Comparison of ENCODE assay signal across 1 cellular context in the genomic region with DNA sequence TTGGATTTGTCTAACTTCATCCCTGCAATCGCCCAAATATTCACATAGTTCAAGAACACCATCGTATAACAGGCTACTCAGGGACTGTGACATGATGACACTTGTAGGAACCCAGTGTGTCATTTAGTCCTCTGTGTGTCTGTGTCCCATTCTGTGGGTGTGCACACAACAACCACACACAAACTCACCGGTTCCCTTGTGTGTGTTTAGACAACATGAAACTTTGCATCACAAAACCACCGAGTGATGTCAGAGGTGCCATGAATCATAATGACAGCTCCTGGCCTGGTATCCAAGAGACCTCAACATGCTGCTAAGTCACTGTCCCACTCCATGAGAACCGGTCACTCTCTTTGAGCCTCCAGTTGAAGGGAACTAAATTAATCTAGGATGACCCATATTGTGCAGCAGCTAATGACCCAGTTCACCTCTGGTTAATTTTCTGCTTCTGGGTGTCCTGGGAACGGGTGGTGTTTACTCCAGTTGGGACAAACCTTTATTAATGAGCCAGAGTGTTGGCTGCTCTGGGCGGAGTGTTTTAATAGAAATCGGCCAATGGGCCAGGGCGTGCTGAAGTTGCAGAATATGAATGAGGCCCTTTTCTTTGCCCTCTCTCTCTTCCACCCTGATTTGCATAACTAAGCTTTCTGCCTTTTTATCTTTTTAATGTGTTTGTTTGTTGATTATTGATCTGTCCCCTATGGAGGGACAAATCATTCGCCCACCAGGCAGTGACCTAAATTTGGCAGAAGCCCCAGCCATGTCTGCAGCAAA.
TF ChIP-seq lines count a peak whose summit lies in the region.

No MANE protein-coding gene starts in this region.

TF ChIP-seq in H1, 55 proteins besides CTCF, POLR2A, EP300 and RAD21:
- no peak for TF ChIP-seq KDM5A (IDR thresholded peaks at IDR 0.05; ENCODE audit: low read length)
- TF ChIP-seq TCF12 (IDR thresholded peaks at IDR 0.05; ENCODE audit: low read depth, low read length): no peak
- no peak for TF ChIP-seq KDM1A (IDR thresholded peaks at IDR 0.05; ENCODE audit: borderline replicate concordance, low read length)
- no peak for TF ChIP-seq RBBP5 (IDR thresholded peaks at IDR 0.05; ENCODE audit: borderline replicate concordance, low read depth, low read length)
- no peak for TF ChIP-seq YY1 (IDR thresholded peaks at IDR 0.05; ENCODE audit: low read depth, low read length)
- no peak for TF ChIP-seq CHD2 (IDR thresholded peaks at IDR 0.05; ENCODE audit: low read length)
- TF ChIP-seq POU5F1 (IDR thresholded peaks at IDR 0.05; ENCODE audit: low read depth, low read length): no peak
- TF ChIP-seq FOSL1 (IDR thresholded peaks at IDR 0.05; ENCODE audit: insufficient read depth, low read depth, low read length): no peak
- TF ChIP-seq BCL11A (IDR thresholded peaks at IDR 0.05; ENCODE audit: low read depth in 2 of 2, low read length in 2 of 2): no peak
- TF ChIP-seq CBX5 (IDR thresholded peaks at IDR 0.05; ENCODE audit: low read depth, low read length): no peak
- no peak for TF ChIP-seq PHF8 (conservative IDR thresholded peaks at IDR 0.05; ENCODE audit: low read depth, low read length)
- no peak for TF ChIP-seq RNF2 (IDR thresholded peaks at IDR 0.05; ENCODE audit: borderline replicate concordance, low read depth, low read length, missing control alignments, poor library complexity, severe bottlenecking)
- no peak for TF ChIP-seq CREB1 (IDR thresholded peaks at IDR 0.05)
- no peak for TF ChIP-seq JUN (IDR thresholded peaks at IDR 0.05; ENCODE audit: low read depth, low read length)
- no peak for TF ChIP-seq POLR2AphosphoS5 (IDR thresholded peaks at IDR 0.05; ENCODE audit: low read depth, low read length)
- no peak for TF ChIP-seq RFX5 (IDR thresholded peaks at IDR 0.05; ENCODE audit: borderline replicate concordance, low read depth, low read length)
- TF ChIP-seq NRF1 (IDR thresholded peaks at IDR 0.05; ENCODE audit: low read depth, low read length): no peak
- TF ChIP-seq SP4 (IDR thresholded peaks at IDR 0.05; ENCODE audit: low read length): no peak
